In the genomic region with DNA sequence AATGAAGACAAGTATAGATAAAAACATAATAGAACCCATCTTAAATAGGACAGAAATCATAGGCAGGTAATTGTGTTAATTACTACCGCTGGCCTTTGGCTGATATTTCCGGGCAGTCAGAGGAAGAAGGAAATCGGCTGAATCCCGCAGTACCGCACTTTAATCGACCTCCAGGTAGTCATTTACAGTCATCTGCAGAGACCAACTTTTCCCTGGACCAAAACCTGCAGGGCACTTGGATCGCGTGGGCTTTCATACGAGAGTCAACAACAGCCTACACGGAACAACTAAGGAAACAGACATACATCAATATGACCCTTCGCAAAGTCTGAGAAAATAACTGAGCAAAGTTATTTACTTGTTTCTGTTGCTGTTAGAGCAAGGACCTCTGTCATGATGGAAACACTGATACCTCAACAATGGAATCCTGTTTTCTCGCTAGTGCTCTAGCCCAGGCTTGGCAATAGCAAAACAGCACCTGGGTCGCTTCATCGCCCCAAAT, we compare ENCODE assay signal across 8 cellular contexts. TPM values are rescaled to one million over a fixed set of nuclear protein-coding genes. Genes with fewer than 3 reads are reported as not detected.
DNase-seq lines count a peak whose midpoint lies in the region; ATAC-seq and TF ChIP-seq lines count a peak whose summit lies in the region.

No MANE protein-coding gene starts in this region.

- BruUV-seq in HCT116 (replicated peaks; lab: Mats Ljungman, UMichigan) = no TSS peak

- no peaks in the 10 kb centered on the region for H3K27me3 ChIP-seq in HCT116 (ENCODE audit: insufficient read depth, low read length)

- TF ChIP-seq CTCF in HCT116 (IDR thresholded peaks at IDR 0.05 in 2 of 3, conservative IDR thresholded peaks at IDR 0.05 in 1 of 3; ENCODE audit: borderline replicate concordance in 1 of 3, insufficient read depth in 1 of 3, low read depth in 2 of 3, low read length in 2 of 3) (no peak), glutamatergic neuron (IDR thresholded peaks at IDR 0.05; ENCODE audit: partially characterized antibody, unreplicated experiment) (no peak), retinal pigment epithelial cell (conservative IDR thresholded peaks at IDR 0.05; ENCODE audit: low read depth, low read length) (no peak)
- no peak for TF ChIP-seq CTCF in activated CD8-positive, alpha-beta T cell treated with anti-CD3 and anti-CD28 coated beads for 36 hours (IDR thresholded peaks at IDR 0.05)

- H2AFZ ChIP-seq in HCT116 (ENCODE audit: low read depth, low read length, poor library complexity, severe bottlenecking) = peak overlapping the region; percentile 4

- H3K4me3 ChIP-seq in HCT116 (replicated peaks in 1 of 2; ENCODE audit: low read depth in 1 of 2, low read length in 2 of 2) (peak overlapping the region; percentile 80 to 95), retinal pigment epithelial cell (ENCODE audit: low read length) (peak overlapping the region; percentile 96)

- POLR2A ChIA-PET in HCT116 (lab: Charles Lee) = interaction anchor here (0.9 to 1.0 kb wide), 2 partner anchors 9 to 14 kb away, joined by 3 read pairs; no protein-coding TSS in a partner anchor
- POLR2A ChIA-PET in activated CD8-positive, alpha-beta T cell treated with anti-CD3 and anti-CD28 coated beads for 36 hours (lab: Charles Lee) = interaction anchor here (0.6 to 0.8 kb wide), 2 partner anchors 8 to 1487 kb away, joined by 3 read pairs; no protein-coding TSS in a partner anchor

- H3K4me1 Mint-ChIP-seq in activated CD8-positive, alpha-beta T cell treated with anti-CD3 and anti-CD28 coated beads for 36 hours (ENCODE audit: low read depth) = peaks cover 39% of the 10 kb centered on the region
- H3K4me1 Mint-ChIP-seq in glutamatergic neuron (ENCODE audit: low read depth, unreplicated experiment) = peaks cover 21% of the 10 kb centered on the region

- H3K9me2 ChIP-seq in HCT116 (ENCODE audit: insufficient read depth) = no peaks in the 10 kb centered on the region

- H3K79me2 ChIP-seq in HCT116 (ENCODE audit: insufficient read depth, low read length) = peaks cover 39% of the 10 kb centered on the region

- no peaks in the 10 kb centered on the region for H3K27me3 Mint-ChIP-seq in activated CD8-positive, alpha-beta T cell treated with anti-CD3 and anti-CD28 coated beads for 36 hours
- H3K27me3 Mint-ChIP-seq in glutamatergic neuron (ENCODE audit: unreplicated experiment) = peaks cover 3% of the 10 kb centered on the region

- peak overlapping the region; percentile 78 for H3K4me2 ChIP-seq in HCT116 (ENCODE audit: low read length)

- H3K27ac ChIP-seq in HCT116 (ENCODE audit: low read depth, low read length) = peak overlapping the region; percentile 35

- H3K36me3 Mint-ChIP-seq in activated CD8-positive, alpha-beta T cell treated with anti-CD3 and anti-CD28 coated beads for 36 hours (ENCODE audit: low read depth) = peaks cover 20% of the 10 kb centered on the region
- H3K36me3 Mint-ChIP-seq in glutamatergic neuron (ENCODE audit: unreplicated experiment) = no peaks in the 10 kb centered on the region

- RAD21 ChIA-PET in HCT116 (lab: Charles Lee; ENCODE audit: low non-redundant PET in 1 of 2, low total read pairs in 2 of 2, uncharacterized antibody in 2 of 2, unreplicated experiment in 2 of 2) = no interaction called here

- intact Hi-C loops in HCT116 (cut with micrococcal nuclease) = loop anchor here (2.0 kb wide), 1 partner anchor 54 kb away; a partner anchor contains a TSS
- intact Hi-C loops in activated CD8-positive, alpha-beta T cell treated with anti-CD3 and anti-CD28 coated beads for 36 hours (cut with micrococcal nuclease) = loop anchor here (2.0 kb wide), 1 partner anchor 54 kb away; a partner anchor contains a TSS

- peaks cover 11 to 15% of the 10 kb centered on the region in 2 experiments for H3K36me3 ChIP-seq in HCT116 (ENCODE audit: control insufficient read depth in 1 of 2, insufficient read depth in 2 of 2, low read length in 2 of 2)

- DNase-seq in C1 segment of cervical spinal cord (lab: John Stamatoyannopoulos, UW) = peak in 8 of 14 donors; percentile 27 to 83 (median 49)
- no peak for DNase-seq in HCT116 (ENCODE audit: low read depth, low spot score)
- DNase-seq in activated CD8-positive, alpha-beta T cell treated with anti-CD3 and anti-CD28 coated beads for 36 hours = peak; percentile 7
- DNase-seq in glutamatergic neuron = no peak
- DNase-seq in retinal pigment epithelial cell (ENCODE audit: low read depth) = no peak
- DNase-seq in NCI-H2107 (lab: John Stamatoyannopoulos, UW) = no peak
- no peak for DNase-seq in stimulated activated naive CD4-positive, alpha-beta T cell treated with Interleukin-2 at 50 U/mL for 16 hours (lab: John Stamatoyannopoulos, UW)
- no peak for DNase-seq in AG08395 (ENCODE audit: low spot score)

- no peak for TF ChIP-seq RAD21 in HCT116 (IDR thresholded peaks at IDR 0.05; ENCODE audit: low read depth)

- CTCF ChIA-PET in HCT116 (lab: Charles Lee) = interaction anchor here (1.4 kb wide), 1 partner anchor 214 kb away, joined by 5 read pairs; no protein-coding TSS in a partner anchor
- CTCF ChIA-PET in activated CD8-positive, alpha-beta T cell treated with anti-CD3 and anti-CD28 coated beads for 36 hours (lab: Charles Lee) = interaction anchor here (1.3 to 2.8 kb wide), 2 partner anchors 11 to 16 kb away, joined by 4 to 14 read pairs; no protein-coding TSS in a partner anchor

- ATAC-seq in HCT116 = no peak
- no peak for ATAC-seq in activated CD8-positive, alpha-beta T cell treated with anti-CD3 and anti-CD28 coated beads for 36 hours

- H3K4me3 Mint-ChIP-seq in activated CD8-positive, alpha-beta T cell treated with anti-CD3 and anti-CD28 coated beads for 36 hours = peak overlapping the region; percentile 94
- H3K4me3 Mint-ChIP-seq in glutamatergic neuron (ENCODE audit: unreplicated experiment) = peak overlapping the region; percentile 97

- no peaks in the 10 kb centered on the region for H3K9me3 ChIP-seq in HCT116 (ENCODE audit: control insufficient read depth in 1 of 2, insufficient read depth in 1 of 2, low read depth in 1 of 2, low read length in 2 of 2)

- peaks cover 6 to 11% of the 10 kb centered on the region in 2 experiments; a peak in 2 of 4 replicates for H3K4me1 ChIP-seq in HCT116 (ENCODE audit: control insufficient read depth in 1 of 2, insufficient read depth in 2 of 2, low read length in 2 of 2)

- no peaks in the 10 kb centered on the region for H3K9me3 Mint-ChIP-seq in activated CD8-positive, alpha-beta T cell treated with anti-CD3 and anti-CD28 coated beads for 36 hours
- H3K9me3 Mint-ChIP-seq in glutamatergic neuron (ENCODE audit: unreplicated experiment) = peaks cover 10% of the 10 kb centered on the region

- peak; percentile 48 for TF ChIP-seq POLR2A in HCT116 (IDR thresholded peaks at IDR 0.05; ENCODE audit: borderline replicate concordance, extremely low read depth, insufficient read depth, insufficient read length)

- H3K27ac Mint-ChIP-seq in activated CD8-positive, alpha-beta T cell treated with anti-CD3 and anti-CD28 coated beads for 36 hours = peak overlapping the region; percentile 95
- H3K27ac Mint-ChIP-seq in glutamatergic neuron (ENCODE audit: unreplicated experiment) = peak overlapping the region; percentile 97

- H3K9ac ChIP-seq in HCT116 (ENCODE audit: low read length) = peak overlapping the region; percentile 58

- no peaks in the 10 kb centered on the region for H4K20me1 ChIP-seq in HCT116 (ENCODE audit: insufficient read depth)

TF ChIP-seq in HCT116, 20 proteins besides CTCF, POLR2A, EP300 and RAD21:
- TF ChIP-seq EZH2 (IDR thresholded peaks at IDR 0.05) = no peak
- TF ChIP-seq EGR1 (IDR thresholded peaks at IDR 0.05; ENCODE audit: low read depth) = no peak
- TF ChIP-seq ZFX (IDR thresholded peaks at IDR 0.05) = no peak
- TF ChIP-seq, protein P1, sequence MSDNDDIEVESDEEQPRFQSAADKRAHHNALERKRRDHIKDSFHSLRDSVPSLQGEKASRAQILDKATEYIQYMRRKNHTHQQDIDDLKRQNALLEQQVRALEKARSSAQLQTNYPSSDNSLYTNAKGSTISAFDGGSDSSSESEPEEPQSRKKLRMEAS (IDR thresholded peaks at IDR 0.05) = no peak
- TF ChIP-seq CEBPB (IDR thresholded peaks at IDR 0.05; ENCODE audit: low read depth) = no peak

RNA-seq across cellular contexts. Expression of a gene that starts 0.7 kb away (rescaled TPM):
- total RNA-seq in HCT116 (2021; ENCODE audit: unreplicated experiment) (10.4 TPM), glutamatergic neuron (ENCODE audit: unreplicated experiment) (8.9 TPM)
- 3.8 and 4.5 TPM in 2 replicates for polyA plus RNA-seq in HCT116 (2012)
- 10 to 100 TPM; 10.2 to 11.2 TPM for total RNA-seq in activated CD8-positive, alpha-beta T cell treated with anti-CD3 and anti-CD28 coated beads for 36 hours

RNA-seq across cellular contexts. Expression of a gene that starts 1.0 kb away (rescaled TPM):
- 59.5 TPM for total RNA-seq in HCT116 (2021; ENCODE audit: unreplicated experiment)
- 24.1 and 30.6 TPM in 2 replicates for polyA plus RNA-seq in HCT116 (2012)
- total RNA-seq in activated CD8-positive, alpha-beta T cell treated with anti-CD3 and anti-CD28 coated beads for 36 hours = 10 to 100 TPM; 41.6 to 46.2 TPM
- 109 TPM for total RNA-seq in glutamatergic neuron (ENCODE audit: unreplicated experiment)

RNA-seq across cellular contexts. Expression of a gene that starts 54.4 kb away (rescaled TPM):
- total RNA-seq in HCT116 (2021; ENCODE audit: unreplicated experiment) (15.7 TPM), glutamatergic neuron (ENCODE audit: unreplicated experiment) (46.4 TPM)
- 4.6 and 8.6 TPM in 2 replicates for polyA plus RNA-seq in HCT116 (2012)
- total RNA-seq in activated CD8-positive, alpha-beta T cell treated with anti-CD3 and anti-CD28 coated beads for 36 hours = 10 to 100 TPM; 10.3 to 11.3 TPM

Comparison
In these comparisons a context has a peak if more than half of its experiments do, and no peak if none do; other contexts are left out.
1. DNase-seq: peak in C1 segment of cervical spinal cord (8 of 14) and activated CD8-positive, alpha-beta T cell treated with anti-CD3 and anti-CD28 coated beads for 36 hours (single experiment); none in HCT116 (single experiment), glutamatergic neuron (single experiment), retinal pigment epithelial cell (single experiment), NCI-H2107 (single experiment), stimulated activated naive CD4-positive, alpha-beta T cell treated with Interleukin-2 at 50 U/mL for 16 hours (single experiment) and AG08395 (single experiment).